Comparison of ENCODE assay signal across 2 cellular contexts in genomic region chr20:41133709-41134361, GRCh38.
TF ChIP-seq lines count a peak whose summit lies in the region.

No MANE protein-coding gene starts in this region.

TF ChIP-seq in IMR-90, 13 proteins besides CTCF, POLR2A, EP300 and RAD21 (continued from another document):
- no peak for TF ChIP-seq USF2 (IDR thresholded peaks at IDR 0.05; ENCODE audit: low read depth, low read length)
- no peak for TF ChIP-seq RFX5 (IDR thresholded peaks at IDR 0.05; ENCODE audit: low read depth, low read length)
- no peak for TF ChIP-seq MAZ (IDR thresholded peaks at IDR 0.05; ENCODE audit: borderline replicate concordance, low read depth, low read length)
- no peak for TF ChIP-seq FOS (IDR thresholded peaks at IDR 0.05; ENCODE audit: low read depth, low read length)
- no peak for TF ChIP-seq NFE2L2 (IDR thresholded peaks at IDR 0.05; ENCODE audit: low read depth, low read length)
- TF ChIP-seq CEBPB (IDR thresholded peaks at IDR 0.05; ENCODE audit: low read depth, low read length) = no peak
- TF ChIP-seq CHD1 (IDR thresholded peaks at IDR 0.05; ENCODE audit: low read depth, low read length) = no peak
- TF ChIP-seq RCOR1 (IDR thresholded peaks at IDR 0.05; ENCODE audit: insufficient replicate concordance, low read length) = no peak
- no peak for TF ChIP-seq MAFK (IDR thresholded peaks at IDR 0.05; ENCODE audit: low read depth, low read length)
- no peak for TF ChIP-seq MXI1 (IDR thresholded peaks at IDR 0.05; ENCODE audit: borderline replicate concordance, low read depth, low read length)

TF ChIP-seq in GM23338, 12 proteins besides CTCF, POLR2A, EP300 and RAD21 (continued from another document):
- TF ChIP-seq, protein P1, sequence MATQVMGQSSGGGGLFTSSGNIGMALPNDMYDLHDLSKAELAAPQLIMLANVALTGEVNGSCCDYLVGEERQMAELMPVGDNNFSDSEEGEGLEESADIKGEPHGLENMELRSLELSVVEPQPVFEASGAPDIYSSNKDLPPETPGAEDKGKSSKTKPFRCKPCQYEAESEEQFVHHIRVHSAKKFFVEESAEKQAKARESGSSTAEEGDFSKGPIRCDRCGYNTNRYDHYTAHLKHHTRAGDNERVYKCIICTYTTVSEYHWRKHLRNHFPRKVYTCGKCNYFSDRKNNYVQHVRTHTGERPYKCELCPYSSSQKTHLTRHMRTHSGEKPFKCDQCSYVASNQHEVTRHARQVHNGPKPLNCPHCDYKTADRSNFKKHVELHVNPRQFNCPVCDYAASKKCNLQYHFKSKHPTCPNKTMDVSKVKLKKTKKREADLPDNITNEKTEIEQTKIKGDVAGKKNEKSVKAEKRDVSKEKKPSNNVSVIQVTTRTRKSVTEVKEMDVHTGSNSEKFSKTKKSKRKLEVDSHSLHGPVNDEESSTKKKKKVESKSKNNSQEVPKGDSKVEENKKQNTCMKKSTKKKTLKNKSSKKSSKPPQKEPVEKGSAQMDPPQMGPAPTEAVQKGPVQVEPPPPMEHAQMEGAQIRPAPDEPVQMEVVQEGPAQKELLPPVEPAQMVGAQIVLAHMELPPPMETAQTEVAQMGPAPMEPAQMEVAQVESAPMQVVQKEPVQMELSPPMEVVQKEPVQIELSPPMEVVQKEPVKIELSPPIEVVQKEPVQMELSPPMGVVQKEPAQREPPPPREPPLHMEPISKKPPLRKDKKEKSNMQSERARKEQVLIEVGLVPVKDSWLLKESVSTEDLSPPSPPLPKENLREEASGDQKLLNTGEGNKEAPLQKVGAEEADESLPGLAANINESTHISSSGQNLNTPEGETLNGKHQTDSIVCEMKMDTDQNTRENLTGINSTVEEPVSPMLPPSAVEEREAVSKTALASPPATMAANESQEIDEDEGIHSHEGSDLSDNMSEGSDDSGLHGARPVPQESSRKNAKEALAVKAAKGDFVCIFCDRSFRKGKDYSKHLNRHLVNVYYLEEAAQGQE (IDR thresholded peaks at IDR 0.05; ENCODE audit: unreplicated experiment) = no peak
- no peak for TF ChIP-seq CREB1 (CRISPR knock-in tag; IDR thresholded peaks at IDR 0.05; ENCODE audit: low read depth)
